In the genomic region with DNA sequence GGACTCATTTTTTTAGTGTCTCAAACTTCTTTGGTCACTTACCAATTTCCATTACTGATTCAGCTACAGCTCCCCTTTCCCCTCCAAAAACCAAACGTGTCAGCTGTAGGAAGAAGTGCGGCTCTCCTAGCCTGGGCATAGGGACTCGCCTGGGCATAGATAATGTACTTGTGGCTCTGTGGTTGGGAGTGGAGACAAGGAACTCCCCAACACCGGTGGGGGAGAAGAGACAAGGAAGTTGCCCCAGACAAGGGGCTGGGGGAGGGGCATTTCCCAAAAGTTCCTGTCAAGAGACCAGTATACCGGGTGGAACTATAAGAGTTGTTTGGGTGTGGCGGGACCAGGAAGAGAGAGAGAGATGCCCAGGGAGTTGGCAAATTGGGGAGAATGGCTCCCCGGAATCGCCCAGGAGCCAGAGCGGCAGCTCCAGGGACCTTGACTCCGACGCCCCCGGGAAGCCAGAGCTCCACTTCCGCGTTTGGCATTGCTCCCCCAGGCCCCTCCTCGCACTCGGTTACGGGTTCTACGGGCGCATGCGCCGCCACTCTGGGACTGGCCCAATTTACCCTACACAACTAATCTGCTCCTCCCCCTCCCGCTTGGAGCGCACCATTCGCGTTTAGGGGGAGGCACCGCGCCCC, we compare ENCODE assay signal across 8 cellular contexts. TPM values are rescaled to one million over a fixed set of nuclear protein-coding genes. Genes with fewer than 3 reads are reported as not detected.
DNase-seq lines count a peak whose midpoint lies in the region; ATAC-seq, FAIRE-seq and TF ChIP-seq lines count a peak whose summit lies in the region.

No MANE protein-coding gene starts in this region.

- 0% methylated on average over 23 to 27 of the region's 27 CpGs for WGBS in pancreas, 2 donors
- WGBS in transverse colon (ENCODE audit: low coverage in 1 of 2), 2 donors: 1 to 2% methylated on average over 8 to 27 of the region's 27 CpGs

- ATAC-seq in Right ventricle myocardium superior (ENCODE audit: poor library complexity): peak; percentile 93
- ATAC-seq in pancreas: peak; percentile 87 to 93 (median 88)

- H3K4me3 ChIP-seq in H7 (ENCODE audit: insufficient read depth, low read depth, low read length) (peak overlapping the region; percentile 91), pancreas (peak overlapping the region; percentile 70 to 86 (median 76)), transverse colon (peak overlapping the region; percentile 76 to 99 (median 92))

- H3K36me3 ChIP-seq in H7 (replicated peaks; ENCODE audit: control insufficient read depth, insufficient read depth, low read length) (no peaks in the 10 kb centered on the region), pancreas (no peaks in the 10 kb centered on the region), transverse colon (no peaks in the 10 kb centered on the region)

- peaks cover 38% of the 10 kb centered on the region for H3K4me1 Mint-ChIP-seq in activated naive CD8-positive, alpha-beta T cell treated with anti-CD3 and anti-CD28 coated beads for 36 hours

- H3K9me3 Mint-ChIP-seq in activated naive CD8-positive, alpha-beta T cell treated with anti-CD3 and anti-CD28 coated beads for 36 hours: no peaks in the 10 kb centered on the region

- H3K27ac Mint-ChIP-seq in activated naive CD8-positive, alpha-beta T cell treated with anti-CD3 and anti-CD28 coated beads for 36 hours: peak overlapping the region; percentile 96

- H3K36me3 Mint-ChIP-seq in activated naive CD8-positive, alpha-beta T cell treated with anti-CD3 and anti-CD28 coated beads for 36 hours: peaks cover 14% of the 10 kb centered on the region

- DNase-seq in GM03348 (ENCODE audit: low spot score) (peak; percentile 98), H7 (peak; percentile 96), M059J (ENCODE audit: low read depth) (peak; percentile 97), SIG-M5 (lab: John Stamatoyannopoulos, UW) (peak; percentile 55), Right ventricle myocardium superior (peak; percentile 98), pancreas (peak; percentile 92 to 99 (median 96)), transverse colon (peak; percentile 97)
- peak; percentile 90 for DNase-seq in activated naive CD8-positive, alpha-beta T cell treated with anti-CD3 and anti-CD28 coated beads for 36 hours

- no peak for TF ChIP-seq EP300 in transverse colon (IDR thresholded peaks at IDR 0.05; ENCODE audit: low read depth)

- H3K4me3 Mint-ChIP-seq in activated naive CD8-positive, alpha-beta T cell treated with anti-CD3 and anti-CD28 coated beads for 36 hours: peak overlapping the region; percentile 99

- no peak for FAIRE-seq in pancreas (lab: Jason Lieb, UNC)

- in situ Hi-C loops in transverse colon (cut with MboI; ENCODE audit: low pct_ligation_motif_present in 1 of 4, low pct_unique_long_range_greater_than_20kb in 1 of 4, low sequenced_read_pairs in 3 of 4): no loop called here

- peak; percentile 96 for TF ChIP-seq POLR2A in transverse colon (IDR thresholded peaks at IDR 0.05)

- H3K9me3 ChIP-seq in pancreas (no peaks in the 10 kb centered on the region), transverse colon (no peaks in the 10 kb centered on the region)

- intact Hi-C loops in Right ventricle myocardium superior (cut with DNase I) (no loop called here), pancreas (cut with DNase I) (no loop called here), transverse colon (cut with DNase I; ENCODE audit: low total_unique reads) (loop anchor here (10.0 kb wide), 1 partner anchor 46 kb away; no protein-coding TSS in a partner anchor)

- peaks cover 17 to 29% (median 25%) of the 10 kb centered on the region in 3 donors for H3K4me1 ChIP-seq in pancreas
- peaks cover 31 to 46% (median 41%) of the 10 kb centered on the region in 4 donors for H3K4me1 ChIP-seq in transverse colon

- H3K27me3 ChIP-seq in H7 (ENCODE audit: control insufficient read depth, insufficient read depth, low read length): no peaks in the 10 kb centered on the region
- no peaks in the 10 kb centered on the region for H3K27me3 ChIP-seq in pancreas
- H3K27me3 ChIP-seq in transverse colon: no peaks in the 10 kb centered on the region

- no peaks in the 10 kb centered on the region for H3K27me3 Mint-ChIP-seq in activated naive CD8-positive, alpha-beta T cell treated with anti-CD3 and anti-CD28 coated beads for 36 hours

- H3K27ac ChIP-seq in pancreas (peak overlapping the region; percentile 94 to 100 (median 96)), transverse colon (peak overlapping the region; percentile 95 to 99 (median 97))

- TF ChIP-seq CTCF in pancreas (IDR thresholded peaks at IDR 0.05) (no peak), transverse colon (IDR thresholded peaks at IDR 0.05) (no peak)

RNA-seq across cellular contexts. Expression of gene ZFAND3, which starts 0.9 kb away (rescaled TPM):
- total RNA-seq in H7 (2014; rRNA removed; shearing (Covaris generic)): 14.7 and 17.1 TPM in 2 replicates
- total RNA-seq in M059J (2014; rRNA removed; shearing (Covaris generic)): 17.6 and 36.2 TPM in 2 replicates
- 10 to 100 TPM; 36.3 to 38.5 TPM for total RNA-seq in activated naive CD8-positive, alpha-beta T cell treated with anti-CD3 and anti-CD28 coated beads for 36 hours
- total RNA-seq in Right ventricle myocardium superior (76.0 TPM), pancreas (10 to 100 TPM; 22.9 to 49.8 (median 32.7) TPM), transverse colon (10 to 100 TPM; 20.5 to 83.4 (median 36.5) TPM)
- 10 to 100 TPM; 13.1 to 16.8 TPM for polyA plus RNA-seq in pancreas

Comparison
In these comparisons a context has a peak if more than half of its experiments do, and no peak if none do; other contexts are left out.
1. Peak in every context shown above with its lines: DNase-seq, ATAC-seq, H3K4me3 ChIP-seq and H3K27ac ChIP-seq.